2 cellular contexts compared by ENCODE assay signal in genomic region chr15:52789601-52790165, GRCh38.
TF ChIP-seq lines count a peak whose summit lies in the region.

No MANE protein-coding gene starts in this region.

TF ChIP-seq in SK-N-SH, 30 proteins besides CTCF, POLR2A, EP300 and RAD21 (continued from another document):
- TF ChIP-seq IRF3 (IDR thresholded peaks at IDR 0.05; ENCODE audit: low read depth, low read length) (no peak), TCF12 (IDR thresholded peaks at IDR 0.05) (no peak), MEF2A (IDR thresholded peaks at IDR 0.05; ENCODE audit: borderline replicate concordance, low read depth) (no peak), MXI1 (IDR thresholded peaks at IDR 0.05; ENCODE audit: low read depth, low read length) (no peak), GATA2 (CRISPR knock-in tag; IDR thresholded peaks at IDR 0.05) (no peak), MAX (IDR thresholded peaks at IDR 0.05; ENCODE audit: low read depth) (no peak), TEAD4 (IDR thresholded peaks at IDR 0.05; ENCODE audit: borderline replicate concordance, insufficient read depth) (no peak)
TF ChIP-seq in SK-N-SH: peak in this region for 0.

TF ChIP-seq in SK-N-SH treated with all-trans-retinoic acid at 6 μM for 48 hours, 23 proteins besides CTCF, POLR2A, EP300 and RAD21 (continued from another document):
- TF ChIP-seq POU6F1 (CRISPR knock-in tag; IDR thresholded peaks at IDR 0.05; ENCODE audit: borderline replicate concordance, low read depth) (no peak), ZNF70 (CRISPR knock-in tag; IDR thresholded peaks at IDR 0.05) (no peak), PATZ1 (CRISPR knock-in tag; IDR thresholded peaks at IDR 0.05; ENCODE audit: borderline replicate concordance) (no peak), GLIS3 (CRISPR knock-in tag; IDR thresholded peaks at IDR 0.05) (no peak), TOX (CRISPR knock-in tag; IDR thresholded peaks at IDR 0.05; ENCODE audit: borderline replicate concordance) (no peak), TCF4 (CRISPR knock-in tag; IDR thresholded peaks at IDR 0.05; ENCODE audit: borderline replicate concordance) (no peak), OSR1 (CRISPR knock-in tag; IDR thresholded peaks at IDR 0.05) (no peak), CSDC2 (CRISPR knock-in tag; IDR thresholded peaks at IDR 0.05) (no peak), ZNF565 (CRISPR knock-in tag; conservative IDR thresholded peaks at IDR 0.05; ENCODE audit: low read depth) (no peak), ESRRG (CRISPR knock-in tag; IDR thresholded peaks at IDR 0.05) (no peak), ZFP30 (CRISPR knock-in tag; IDR thresholded peaks at IDR 0.05) (no peak), BACH2 (CRISPR knock-in tag; IDR thresholded peaks at IDR 0.05; ENCODE audit: borderline replicate concordance) (no peak), ARNTL (CRISPR knock-in tag; IDR thresholded peaks at IDR 0.05; ENCODE audit: borderline replicate concordance, low read depth) (no peak), TSHZ2 (CRISPR knock-in tag; IDR thresholded peaks at IDR 0.05) (no peak), SNAI2 (CRISPR knock-in tag; IDR thresholded peaks at IDR 0.05) (no peak)
